Comparison of ENCODE assay signal across 21 cellular contexts in the genomic region with DNA sequence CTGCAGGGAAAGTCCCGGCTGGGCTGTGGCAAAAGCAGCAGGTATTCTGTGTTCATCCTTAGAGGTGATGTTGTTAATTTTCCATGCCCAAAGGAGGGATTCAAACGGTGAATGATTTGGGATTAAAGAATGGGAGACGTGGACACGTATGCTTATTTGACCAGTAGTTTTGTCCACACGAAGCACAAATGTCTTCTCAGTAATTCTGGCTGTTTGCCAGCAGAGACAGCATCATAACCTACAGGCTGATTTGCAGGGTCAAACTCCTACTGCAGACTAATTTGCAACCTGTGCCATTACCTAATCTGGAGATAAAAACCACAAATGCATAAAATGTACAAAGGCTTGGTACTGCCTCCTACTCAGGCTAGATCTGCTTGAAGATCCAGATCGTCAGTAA. TPM values are rescaled to one million over a fixed set of nuclear protein-coding genes. Genes with fewer than 3 reads are reported as not detected.
"Had no signal": no experiment of that assay in that cellular context is flagged by ENCODE, and none has a peak within 500 bp of the region (broad histone marks: within the 10 kb centered on the region; RNA-seq: fewer than 3 reads in every experiment).

No MANE protein-coding gene starts in this region.

- FAIRE-seq: RCC 7860 had no signal

- H3K4me1 ChIP-seq: SJSA1 had no signal

- H3K27ac ChIP-seq: SJSA1, SK-N-MC had no signal

- H3K27me3 ChIP-seq: MG63, SJSA1 had no signal

- H3K9me3 ChIP-seq: MG63, SJSA1 had no signal

- DNase-seq: Karpas-422; KG1; MG63; NCI-H1092; NCI-H1105 treated with DMSO at 0.1 percent for 48 hours; NCI-H1417 treated with DMSO at 0.1 percent for 48 hours; NCI-H1694; NCI-H187 treated with DMSO at 0.1 percent for 48 hours; NCI-H2029 treated with DMSO at 0.1 percent for 48 hours; NCI-H2171 treated with DMSO at 0.1 percent for 48 hours; NCI-H446 treated with DMSO at 0.1 percent for 48 hours; NCI-H510A treated with DMSO at 0.1 percent for 48 hours; NCI-H748 treated with DMSO at 0.1 percent for 48 hours; NK-92 treated with Interleukin-12 subunit alpha and Interleukin-12 subunit beta, amount 100 ng/mL, for 24 hours; Right ventricle myocardium superior; RPMI8226; SIG-M5 had no signal

- H3K4me3 ChIP-seq: MG63, SJSA1, SK-N-MC had no signal

RNA-seq across cellular contexts. Expression of gene FOXC2, which starts 25.7 kb away (rescaled TPM):
- total RNA-seq: T-helper 1 cell treated with Interleukin-12 subunit alpha and Interleukin-12 subunit beta and Interleukin-4 antibody, amounts not matched to agents 30 ng/mL and 1 ng/mL, for 36 hours had no signal

RNA-seq across cellular contexts. Expression of gene FOXF1, which starts 30.6 kb away (rescaled TPM):
- total RNA-seq: T-helper 1 cell treated with Interleukin-12 subunit alpha and Interleukin-12 subunit beta and Interleukin-4 antibody, amounts not matched to agents 30 ng/mL and 1 ng/mL, for 36 hours had no signal

RNA-seq across cellular contexts. Expression of gene FOXL1, which starts 37.5 kb away (rescaled TPM):
- total RNA-seq: T-helper 1 cell treated with Interleukin-12 subunit alpha and Interleukin-12 subunit beta and Interleukin-4 antibody, amounts not matched to agents 30 ng/mL and 1 ng/mL, for 36 hours had no signal
